ENCODE assay signal across 28 cellular contexts in the genomic region with DNA sequence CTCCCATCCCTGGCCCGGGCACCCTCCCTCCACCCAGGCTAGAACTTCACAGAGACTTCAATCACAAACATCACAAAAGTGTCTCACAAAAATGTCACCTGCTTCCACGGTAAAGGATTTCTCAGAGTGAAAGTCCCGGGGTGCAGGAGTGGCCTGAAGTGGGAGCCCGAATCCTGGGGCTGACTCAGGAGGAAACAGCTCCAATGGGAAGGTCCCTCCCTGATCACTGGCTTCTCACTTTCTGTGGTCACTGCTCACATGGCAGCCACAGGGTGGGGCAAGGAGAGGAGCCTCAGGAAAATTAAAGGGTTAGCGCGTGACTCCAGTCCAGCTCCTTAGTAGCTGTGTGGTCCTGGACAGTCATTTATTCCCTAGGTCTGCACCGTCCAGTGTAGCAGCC.
"Had no signal": no experiment of that assay in that cellular context is flagged by ENCODE, and none has a peak within 500 bp of the region (broad histone marks: within the 10 kb centered on the region; RNA-seq: fewer than 3 reads in every experiment).

No MANE protein-coding gene starts in this region.

- H3K36me3 ChIP-seq: brain microvascular endothelial cell, Peyer's patch, SJSA1 had no signal

- H3K4me1 ChIP-seq: SJSA1 had no signal

- H3K27me3 ChIP-seq: brain microvascular endothelial cell, Peyer's patch, SJSA1 had no signal

- ATAC-seq: activated T-helper 17 cell treated with anti-CD3 and anti-CD28 coated beads, Interleukin-2, amount 50 U/mL, for 72 hours; K562; T-helper 17 cell had no signal

- H3K4me3 ChIP-seq: K562, Peyer's patch, SJSA1 had no signal

- H3K27ac ChIP-seq: brain microvascular endothelial cell, RWPE1, SJSA1, VCaP had no signal

- H3K9me3 ChIP-seq: Peyer's patch, SJSA1 had no signal

- DNase-seq: activated CD4-positive, alpha-beta memory T cell treated with anti-CD3 and anti-CD28 coated beads for 36 hours; activated CD4-positive, alpha-beta T cell treated with anti-CD3 and anti-CD28 coated beads, Interleukin-2, amount 10 ng/mL, durations not matched to agents 7 days and 5 days; activated CD4-positive, CD25-positive, alpha-beta regulatory T cell; activated gamma-delta T cell; activated naive CD4-positive, alpha-beta T cell treated with anti-CD3 and anti-CD28 coated beads for 36 hours; activated T-cell treated with anti-CD3 and anti-CD28 coated beads for 4 hours; activated T-cell treated with anti-CD3 and anti-CD28 coated beads, Interleukin-2, amount 50 U/mL, for 48 hours; brain microvascular endothelial cell; cerebellar nuclear complex; Karpas-422; MM.1S; NCI-H1105 treated with DMSO at 0.1 percent for 48 hours; NCI-H1436 treated with DMSO at 0.1 percent for 48 hours; NCI-H187; NCI-H2081; NCI-H510A treated with DMSO at 0.1 percent for 48 hours; NCI-H69; NK-92 treated with Interleukin-12 subunit alpha and Interleukin-12 subunit beta, amount 100 ng/mL, for 24 hours; OCI-M1; SHP77; T-helper 17 cell; T-helper 9 cell had no signal
